Comparison of ENCODE assay signal across 18 cellular contexts in the genomic region with DNA sequence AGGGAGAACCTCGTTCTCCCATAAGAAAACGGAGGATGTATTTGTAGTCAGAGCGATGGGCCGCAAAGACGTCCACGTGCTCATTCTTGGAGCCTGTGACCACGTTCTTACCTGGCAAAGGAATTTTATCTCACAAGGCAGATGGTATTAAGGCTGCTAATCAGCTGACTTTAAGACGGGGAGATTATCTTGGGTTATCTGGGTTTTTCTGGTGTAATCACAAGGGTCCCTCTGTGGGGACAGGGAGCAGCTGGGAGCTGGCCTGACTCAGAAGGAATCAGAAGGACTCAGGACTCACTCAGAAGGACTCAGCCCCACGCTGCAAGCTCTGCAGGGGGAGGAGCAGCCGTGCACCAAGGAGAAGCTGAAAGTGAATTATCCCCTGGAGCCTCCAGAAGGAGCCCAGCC. TPM values are rescaled to one million over a fixed set of nuclear protein-coding genes. Genes with fewer than 3 reads are reported as not detected.
"Had no signal": no experiment of that assay in that cellular context is flagged by ENCODE, and none has a peak within 500 bp of the region (broad histone marks: within the 10 kb centered on the region; RNA-seq: fewer than 3 reads in every experiment).

No MANE protein-coding gene starts in this region.

- H3K4me3 Mint-ChIP-seq: activated CD4-positive, alpha-beta T cell treated with anti-CD3 and anti-CD28 coated beads, Interleukin-2, amount 10 ng/mL, durations not matched to agents 7 days and 5 days; dendritic cell treated with granulocyte-macrophage colony-stimulating factor and Interleukin-4, amounts not matched to agents 40 ng/mL and 50 ng/mL, for 4 days; effector memory CD8-positive, alpha-beta T cell; naive thymus-derived CD8-positive, alpha-beta T cell had no signal

- H3K27me3 ChIP-seq: body of pancreas, right lobe of liver, upper lobe of right lung had no signal

- H3K9me3 Mint-ChIP-seq: activated CD4-positive, alpha-beta T cell treated with anti-CD3 and anti-CD28 coated beads, Interleukin-2, amount 10 ng/mL, durations not matched to agents 7 days and 5 days; activated naive CD4-positive, alpha-beta T cell treated with anti-CD3 and anti-CD28 coated beads, Interleukin-2, amount 50 U/mL, for 72 hours; dendritic cell treated with granulocyte-macrophage colony-stimulating factor and Interleukin-4, amounts not matched to agents 40 ng/mL and 50 ng/mL, for 4 days had no signal

- H3K36me3 ChIP-seq: gastroesophageal sphincter, right lobe of liver, upper lobe of right lung had no signal

- H3K27ac ChIP-seq: body of pancreas, gastroesophageal sphincter, right lobe of liver, upper lobe of right lung had no signal

- H3K9me3 ChIP-seq: body of pancreas, mucosa of descending colon, right lobe of liver, upper lobe of right lung had no signal

- DNase-seq: activated CD4-positive, alpha-beta T cell treated with anti-CD3 and anti-CD28 coated beads, Interleukin-2, amount 10 ng/mL, durations not matched to agents 7 days and 5 days; activated effector memory CD4-positive, alpha-beta T cell treated with Interleukin-2 at 50 U/mL for 16 hours; amniotic stem cell; effector memory CD8-positive, alpha-beta T cell; hippocampal formation; nucleus accumbens; stimulated activated naive CD8-positive, alpha-beta T cell treated with anti-CD3 and anti-CD28 coated beads, Interleukin-15, Interleukin-2, amounts not matched to agents 100 U/mL and 50 U/mL, for 24 hours; T-helper 9 cell; upper lobe of right lung had no signal

- H3K27ac Mint-ChIP-seq: dendritic cell treated with granulocyte-macrophage colony-stimulating factor and Interleukin-4, amounts not matched to agents 40 ng/mL and 50 ng/mL, for 4 days; effector memory CD8-positive, alpha-beta T cell had no signal

- H3K27me3 Mint-ChIP-seq: activated CD4-positive, alpha-beta T cell treated with anti-CD3 and anti-CD28 coated beads, Interleukin-2, amount 10 ng/mL, durations not matched to agents 7 days and 5 days; effector memory CD8-positive, alpha-beta T cell; naive thymus-derived CD8-positive, alpha-beta T cell had no signal

- H3K4me3 ChIP-seq: body of pancreas, gastroesophageal sphincter, lung, mucosa of descending colon, right lobe of liver, upper lobe of right lung had no signal

- H3K4me1 ChIP-seq: right lobe of liver had no signal

- ATAC-seq: activated naive CD4-positive, alpha-beta T cell treated with anti-CD3 and anti-CD28 coated beads, Interleukin-2, amount 50 U/mL, for 72 hours; body of pancreas; effector memory CD8-positive, alpha-beta T cell; gastroesophageal sphincter; mucosa of descending colon; naive thymus-derived CD8-positive, alpha-beta T cell; right lobe of liver; stimulated activated naive CD8-positive, alpha-beta T cell treated with anti-CD3 and anti-CD28 coated beads, Interleukin-15, Interleukin-2, amounts not matched to agents 100 U/mL and 50 U/mL, for 24 hours; upper lobe of right lung had no signal

RNA-seq across cellular contexts. Expression of gene ANO9, which starts 19.6 kb away (rescaled TPM):
- total RNA-seq: temporal lobe had no signal

RNA-seq across cellular contexts. Expression of gene PKP3, which starts 28.2 kb away (rescaled TPM):
- total RNA-seq: activated CD4-positive, alpha-beta T cell treated with anti-CD3 and anti-CD28 coated beads, Interleukin-2, amount 10 ng/mL, durations not matched to agents 7 days and 5 days had no signal
